ENCODE assay signal across 2 cellular contexts in the genomic region with DNA sequence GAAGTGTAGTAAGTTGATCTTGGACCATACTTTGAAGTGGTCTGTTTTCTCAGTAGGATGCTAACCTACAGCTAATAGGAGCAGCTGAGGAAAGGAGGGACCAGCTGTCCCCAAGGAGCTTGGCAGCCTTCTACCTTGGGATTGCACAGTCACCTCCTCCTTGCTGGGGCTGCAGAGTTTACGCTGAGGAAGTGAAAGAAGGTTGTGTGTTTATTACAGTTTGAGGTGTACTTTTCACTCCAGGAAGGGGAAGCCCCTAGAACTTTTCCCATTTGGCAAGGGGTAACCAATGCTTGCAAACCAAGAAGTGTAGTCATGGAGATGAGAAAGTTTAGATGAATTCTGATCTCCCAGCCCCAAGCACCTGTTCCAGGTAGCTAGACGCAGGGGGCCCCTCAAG.
TF ChIP-seq lines count a peak whose summit lies in the region.

No MANE protein-coding gene starts in this region.

TF ChIP-seq in GM12891, 5 proteins besides CTCF, POLR2A, EP300 and RAD21:
- TF ChIP-seq SPI1 (IDR thresholded peaks at IDR 0.05; ENCODE audit: low read depth, low read length): peak; percentile 87
- no peak for TF ChIP-seq PAX5 (IDR thresholded peaks at IDR 0.05; ENCODE audit: insufficient read depth, low read length, severe bottlenecking)
TF ChIP-seq in GM12891: peak in this region for 1.

TF ChIP-seq in GM12878, 131 proteins besides CTCF, POLR2A, EP300 and RAD21:
- TF ChIP-seq, protein P1, sequence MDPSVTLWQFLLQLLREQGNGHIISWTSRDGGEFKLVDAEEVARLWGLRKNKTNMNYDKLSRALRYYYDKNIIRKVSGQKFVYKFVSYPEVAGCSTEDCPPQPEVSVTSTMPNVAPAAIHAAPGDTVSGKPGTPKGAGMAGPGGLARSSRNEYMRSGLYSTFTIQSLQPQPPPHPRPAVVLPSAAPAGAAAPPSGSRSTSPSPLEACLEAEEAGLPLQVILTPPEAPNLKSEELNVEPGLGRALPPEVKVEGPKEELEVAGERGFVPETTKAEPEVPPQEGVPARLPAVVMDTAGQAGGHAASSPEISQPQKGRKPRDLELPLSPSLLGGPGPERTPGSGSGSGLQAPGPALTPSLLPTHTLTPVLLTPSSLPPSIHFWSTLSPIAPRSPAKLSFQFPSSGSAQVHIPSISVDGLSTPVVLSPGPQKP (IDR thresholded peaks at IDR 0.05; ENCODE audit: low read depth, low read length): no peak
- peak; percentile 83 for TF ChIP-seq SPI1 (IDR thresholded peaks at IDR 0.05; ENCODE audit: borderline replicate concordance, insufficient read depth, low read depth, low read length)
TF ChIP-seq in GM12878: peak in this region for 1.
